17 cellular contexts compared by ENCODE assay signal in genomic region chr16:72860726-72861562, GRCh38.
DNase-seq lines count a peak whose midpoint lies in the region; ATAC-seq, FAIRE-seq and TF ChIP-seq lines count a peak whose summit lies in the region.
"Had no signal": no experiment of that assay in that cellular context is flagged by ENCODE, and none has a peak within 500 bp of the region (broad histone marks: within the 10 kb centered on the region; RNA-seq: fewer than 3 reads in every experiment).

No MANE protein-coding gene starts in this region.

- H4K20me1 ChIP-seq in neural progenitor cell (ENCODE audit: low read depth) = peaks cover 20% of the 10 kb centered on the region

- peaks cover 50% of the 10 kb centered on the region for H3K4me1 Mint-ChIP-seq in brain
- H3K4me1 Mint-ChIP-seq in neural progenitor cell = peaks cover 49% of the 10 kb centered on the region
- H3K4me1 Mint-ChIP-seq: CD8-positive, alpha-beta memory T cell had no signal

- peaks cover 17% of the 10 kb centered on the region for H3K4me1 ChIP-seq in neural progenitor cell
- H3K4me1 ChIP-seq in kidney (ENCODE audit: control insufficient read depth in 1 of 2, insufficient read depth in 1 of 2, low read depth in 1 of 2, low read length in 2 of 2) = peaks cover 7% of the 10 kb centered on the region in 2 donors
- H3K4me1 ChIP-seq: SJSA1 had no signal

- intact Hi-C loops in Right ventricle myocardium superior (cut with DNase I) = no loop called here
- intact Hi-C loops in left cardiac atrium (cut with DNase I) = no loop called here
- intact Hi-C loops in kidney (cut with DNase I) = no loop called here

- H3F3A ChIP-seq in neural progenitor cell (ENCODE audit: low read depth) = no peaks in the 10 kb centered on the region

- DNase-seq in Right ventricle myocardium superior = peak; percentile 50
- DNase-seq in left cardiac atrium = no peak
- no peak for DNase-seq in neural progenitor cell (ENCODE audit: low spot score)
- DNase-seq in NCI-H2196 (lab: John Stamatoyannopoulos, UW; ENCODE audit: unreplicated experiment) = no peak
- DNase-seq in kidney = no peak
- no peak for DNase-seq in NCI-H146 (lab: John Stamatoyannopoulos, UW)
- DNase-seq: 8988T; BE2C; CD8-positive, alpha-beta memory T cell; H9; NCI-H1048; NCI-H345; NCI-H774 had no signal

- no peaks in the 10 kb centered on the region for H3K9me3 ChIP-seq in neural progenitor cell (ENCODE audit: low read depth)
- no peaks in the 10 kb centered on the region for H3K9me3 ChIP-seq in kidney (ENCODE audit: control insufficient read depth in 1 of 2, low read length in 2 of 2)
- H3K9me3 ChIP-seq: BE2C, SJSA1 had no signal

- H3K4me3 Mint-ChIP-seq in brain (no peak overlapping the region), neural progenitor cell (no peak overlapping the region)
- H3K4me3 Mint-ChIP-seq: CD8-positive, alpha-beta memory T cell; H9 had no signal

- H3K9me3 Mint-ChIP-seq in brain (peaks cover 0 to 8% (median 0%) of the 10 kb centered on the region in 5 experiments), neural progenitor cell (no peaks in the 10 kb centered on the region)
- H3K9me3 Mint-ChIP-seq: H9 had no signal

- no peaks in the 10 kb centered on the region for H3K36me3 ChIP-seq in neural progenitor cell
- peaks cover 0 to 2% of the 10 kb centered on the region in 2 donors for H3K36me3 ChIP-seq in kidney (ENCODE audit: control insufficient read depth in 1 of 2, insufficient read depth in 2 of 2, low read length in 2 of 2)
- H3K36me3 ChIP-seq: SJSA1 had no signal

- no peak for TF ChIP-seq CTCF in brain (conservative IDR thresholded peaks at IDR 0.05)
- TF ChIP-seq CTCF in neural progenitor cell (IDR thresholded peaks at IDR 0.05) = no peak
- no peak for TF ChIP-seq CTCF in kidney (IDR thresholded peaks at IDR 0.05; ENCODE audit: borderline replicate concordance, extremely low read depth, insufficient read depth)

- peaks cover 5% of the 10 kb centered on the region for H3K27me3 Mint-ChIP-seq in brain
- peaks cover 5% of the 10 kb centered on the region for H3K27me3 Mint-ChIP-seq in neural progenitor cell (ENCODE audit: insufficient read depth, low read depth)

- no peak for FAIRE-seq in kidney (lab: Jason Lieb, UNC)

- H3K27me3 ChIP-seq in neural progenitor cell = peaks cover 12% of the 10 kb centered on the region
- H3K27me3 ChIP-seq: BE2C, SJSA1 had no signal

- no peaks in the 10 kb centered on the region for H3K79me2 ChIP-seq in neural progenitor cell (ENCODE audit: low read depth)

- H3K36me3 Mint-ChIP-seq in brain = peaks cover 38% of the 10 kb centered on the region
- H3K36me3 Mint-ChIP-seq in neural progenitor cell = peaks cover 24% of the 10 kb centered on the region
- H3K36me3 Mint-ChIP-seq: CD8-positive, alpha-beta memory T cell had no signal

- H3K27ac Mint-ChIP-seq in brain (peak overlapping the region in 3 of 5 experiments; percentile 15 to 66 (median 49)), neural progenitor cell (peak overlapping the region; percentile 65)
- H3K27ac Mint-ChIP-seq: CD8-positive, alpha-beta memory T cell had no signal

- H3K27ac ChIP-seq in neural progenitor cell (no peak overlapping the region), kidney (ENCODE audit: low read depth in 2 of 2, low read length in 2 of 2) (no peak overlapping the region)
- H3K27ac ChIP-seq: RWPE1, SJSA1 had no signal

- H3K4me2 ChIP-seq in neural progenitor cell = no peak overlapping the region

- ATAC-seq in Right ventricle myocardium superior (ENCODE audit: poor library complexity) = peak; percentile 62
- ATAC-seq in left cardiac atrium = no peak
- no peak for ATAC-seq in HG02798 (IDR thresholded peaks at IDR 0.05; ENCODE audit: poor library complexity, unreplicated experiment)

- H3K4me3 ChIP-seq in neural progenitor cell = no peak overlapping the region
- no peak overlapping the region for H3K4me3 ChIP-seq in kidney (ENCODE audit: low read length in 2 of 2)
- H3K4me3 ChIP-seq: SJSA1 had no signal

- H3K9ac ChIP-seq in neural progenitor cell = no peak overlapping the region
- no peak overlapping the region for H3K9ac ChIP-seq in kidney (ENCODE audit: low read length in 2 of 2)

- H2AFZ ChIP-seq in neural progenitor cell (replicated peaks) = no peak overlapping the region
